In genomic region chr17:59791603-59792457, GRCh38 we compare ENCODE assay signal across 13 cellular contexts.
DNase-seq lines count a peak whose midpoint lies in the region; ATAC-seq, FAIRE-seq and TF ChIP-seq lines count a peak whose summit lies in the region.
"Had no signal": no experiment of that assay in that cellular context is flagged by ENCODE, and none has a peak within 500 bp of the region (broad histone marks: within the 10 kb centered on the region; RNA-seq: fewer than 3 reads in every experiment).

No MANE protein-coding gene starts in this region.

- peak overlapping the region; percentile 97 for H3K27ac Mint-ChIP-seq in activated T-cell treated with anti-CD3 and anti-CD28 coated beads, Interleukin-2, amount 50 U/mL, for 72 hours
- peak overlapping the region; percentile 68 to 77 for H3K27ac Mint-ChIP-seq in activated naive CD4-positive, alpha-beta T cell treated with anti-CD3 and anti-CD28 coated beads, Interleukin-2, amount 50 U/mL, for 72 hours

- H4K20me1 ChIP-seq in HepG2 (ENCODE audit: insufficient read depth, low read length) = no peaks in the 10 kb centered on the region
- H4K20me1 ChIP-seq: BLaER1 had no signal

- no peak overlapping the region for H3K9ac ChIP-seq in HepG2 (ENCODE audit: insufficient read depth, low read depth, low read length)
- H3K9ac ChIP-seq: BLaER1 had no signal

- H3K4me2 ChIP-seq in HepG2 (ENCODE audit: low read depth, low read length) = 0 out of 2 replicates have a peak overlapping the region, but pooled peaks have one; percentile 13
- H3K4me2 ChIP-seq: BLaER1 had no signal

- TF ChIP-seq CTCF in HepG2 (CRISPR knock-in tag; IDR thresholded peaks at IDR 0.05) (no peak), thoracic aorta (IDR thresholded peaks at IDR 0.05) (no peak)

- TF ChIP-seq RAD21 in HepG2 (CRISPR knock-in tag; IDR thresholded peaks at IDR 0.05) = no peak

- no peak for ATAC-seq in activated T-cell treated with anti-CD3 and anti-CD28 coated beads, Interleukin-2, amount 50 U/mL, for 72 hours (replicated peaks in 1 of 2)
- no peak for ATAC-seq in activated naive CD4-positive, alpha-beta T cell treated with anti-CD3 and anti-CD28 coated beads, Interleukin-2, amount 50 U/mL, for 72 hours
- ATAC-seq in HepG2 (no peak), thoracic aorta (ENCODE audit: insufficient number of reproducible peaks, low FRiP score, low read depth) (peak; percentile 46), HG03521 (IDR thresholded peaks at IDR 0.05; ENCODE audit: unreplicated experiment) (no peak)
- no peak for ATAC-seq in activated CD4-positive, CD25-positive, alpha-beta regulatory T cell treated with anti-CD3 and anti-CD28 coated beads, Interleukin-2, amount 50 U/mL, for 24 hours
- ATAC-seq: activated naive CD8-positive, alpha-beta T cell treated with anti-CD3 and anti-CD28 coated beads, Interleukin-2, amount 50 U/mL, for 24 hours; esophagus mucosa had no signal

- CTCF ChIA-PET in HepG2 (lab: Yijun Ruan, JAX; ENCODE audit: low intra/inter-chr PET ratio, low total read pairs) = no interaction called here

- BruUV-seq in HepG2 (replicated peaks; lab: Mats Ljungman, UMichigan) = no TSS peak

- H3K27me3 Mint-ChIP-seq in activated T-cell treated with anti-CD3 and anti-CD28 coated beads, Interleukin-2, amount 50 U/mL, for 72 hours (ENCODE audit: low read depth) = no peaks in the 10 kb centered on the region
- H3K27me3 Mint-ChIP-seq: activated naive CD8-positive, alpha-beta T cell treated with anti-CD3 and anti-CD28 coated beads, Interleukin-2, amount 50 U/mL, for 24 hours had no signal

- peaks cover 57% of the 10 kb centered on the region for H3K4me1 Mint-ChIP-seq in activated T-cell treated with anti-CD3 and anti-CD28 coated beads, Interleukin-2, amount 50 U/mL, for 72 hours (ENCODE audit: low read depth)

- H3K9me3 ChIP-seq in HepG2 (ENCODE audit: low read length) = no peaks in the 10 kb centered on the region
- H3K9me3 ChIP-seq in thoracic aorta = no peaks in the 10 kb centered on the region
- H3K9me3 ChIP-seq: BLaER1 had no signal

- peaks cover 8% of the 10 kb centered on the region for H3K79me2 ChIP-seq in HepG2 (ENCODE audit: insufficient read depth, low read length)

- TF ChIP-seq EP300 in HepG2 (IDR thresholded peaks at IDR 0.05; ENCODE audit: low read depth in 2 of 2, low read length in 2 of 2) (peak in 1 of 2 experiments; percentile 33; a peak in 2 of 4 replicates), HepG2 (CRISPR knock-in tag; IDR thresholded peaks at IDR 0.05; ENCODE audit: borderline replicate concordance) (no peak)

- in situ Hi-C loops in HepG2 (cut with HindIII; ENCODE audit: extremely low pct_ligation_motif_present, low pct_unique_long_range_greater_than_20kb) = loop anchor here (5.0 kb wide), 1 partner anchor 35 kb away; no protein-coding TSS in a partner anchor

- H3K4me3 ChIP-seq in HepG2 (replicated peaks in 1 of 3; ENCODE audit: insufficient read depth in 1 of 3, low read depth in 2 of 3, low read length in 3 of 3) (no peak overlapping the region), thoracic aorta (no peak overlapping the region)
- H3K4me3 ChIP-seq: BLaER1, lung had no signal

- peaks cover 5 to 19% of the 10 kb centered on the region in 2 donors for H3K36me3 Mint-ChIP-seq in activated T-cell treated with anti-CD3 and anti-CD28 coated beads, Interleukin-2, amount 50 U/mL, for 72 hours (ENCODE audit: insufficient read depth in 2 of 2)
- peaks cover 10 to 48% of the 10 kb centered on the region in 2 donors for H3K36me3 Mint-ChIP-seq in activated naive CD4-positive, alpha-beta T cell treated with anti-CD3 and anti-CD28 coated beads, Interleukin-2, amount 50 U/mL, for 72 hours

- no peak for TF ChIP-seq POLR2A in HepG2 (IDR thresholded peaks at IDR 0.05; ENCODE audit: insufficient read depth in 1 of 2, low read depth in 2 of 2, low read length in 2 of 2)

- 88% methylated on average over 7 of the region's 7 CpGs for WGBS in HepG2 (ENCODE audit: low lambda C conversion rate)

- POLR2A ChIA-PET in HepG2 (lab: Yijun Ruan, JAX) = interaction anchor here (1.0 to 9.8 kb wide), 4 partner anchors 37 to 55 kb away, joined by 3 to 501 read pairs (median 4); no protein-coding TSS in a partner anchor

- H3K4me1 ChIP-seq in HepG2 (ENCODE audit: insufficient read depth, low read length) (peaks cover 58% of the 10 kb centered on the region), thoracic aorta (ENCODE audit: control insufficient read depth in 1 of 2, low read depth in 2 of 2) (peaks cover 22 to 44% of the 10 kb centered on the region in 2 donors)

- no peak overlapping the region for H2AFZ ChIP-seq in HepG2 (ENCODE audit: low read length)

- H3K9me3 Mint-ChIP-seq in activated T-cell treated with anti-CD3 and anti-CD28 coated beads, Interleukin-2, amount 50 U/mL, for 72 hours = no peaks in the 10 kb centered on the region
- H3K9me3 Mint-ChIP-seq in activated naive CD4-positive, alpha-beta T cell treated with anti-CD3 and anti-CD28 coated beads, Interleukin-2, amount 50 U/mL, for 72 hours = peaks cover 0 to 5% of the 10 kb centered on the region in 2 donors
- H3K9me3 Mint-ChIP-seq: activated naive CD8-positive, alpha-beta T cell treated with anti-CD3 and anti-CD28 coated beads, Interleukin-2, amount 50 U/mL, for 24 hours had no signal

- H3K27ac ChIP-seq in HepG2 (ENCODE audit: extremely low read length, insufficient read depth, low read length) (peak overlapping the region; percentile 49), thoracic aorta (peak overlapping the region; percentile 71 to 74)
- H3K27ac ChIP-seq: BLaER1 had no signal

- DNase-seq in activated T-cell treated with anti-CD3 and anti-CD28 coated beads, Interleukin-2, amount 50 U/mL, for 72 hours = no peak
- DNase-seq in activated T-cell treated with anti-CD3 and anti-CD28 coated beads for 4 hours (no peak), HepG2 (ENCODE audit: low spot score) (peak; percentile 85), thoracic aorta (ENCODE audit: low spot score) (no peak), NCI-H2196 treated with DMSO at 0.1 percent for 48 hours (lab: John Stamatoyannopoulos, UW; ENCODE audit: unreplicated experiment) (no peak)
- DNase-seq in activated naive CD4-positive, alpha-beta T cell treated with anti-CD3 and anti-CD28 coated beads, Interleukin-2, amount 50 U/mL, for 72 hours (ENCODE audit: low spot score in 2 of 2) = no peak
- DNase-seq: activated naive CD8-positive, alpha-beta T cell treated with anti-CD3 and anti-CD28 coated beads, Interleukin-2, amount 50 U/mL, for 24 hours; NCI-H146 had no signal

- H3K27me3 ChIP-seq in HepG2 (ENCODE audit: control insufficient read depth in 1 of 2, insufficient read depth in 2 of 2, low read length in 2 of 2) (no peaks in the 10 kb centered on the region), thoracic aorta (replicated peaks; ENCODE audit: insufficient read depth) (no peaks in the 10 kb centered on the region)
- H3K27me3 ChIP-seq: BLaER1 had no signal

- intact Hi-C loops in HepG2 (cut with micrococcal nuclease; ENCODE audit: unreplicated experiment) = no loop called here

- H3K36me3 ChIP-seq in HepG2 (replicated peaks in 1 of 2; ENCODE audit: control insufficient read depth in 1 of 2, insufficient read depth in 2 of 2, low read length in 2 of 2) (peaks cover 0 to 8% of the 10 kb centered on the region in 2 experiments; a peak in 1 of 5 replicates), thoracic aorta (no peaks in the 10 kb centered on the region)

- no peak for FAIRE-seq in HepG2 (lab: Jason Lieb, UNC)

- no peak overlapping the region for H3K4me3 Mint-ChIP-seq in activated T-cell treated with anti-CD3 and anti-CD28 coated beads, Interleukin-2, amount 50 U/mL, for 72 hours
- H3K4me3 Mint-ChIP-seq: activated naive CD8-positive, alpha-beta T cell treated with anti-CD3 and anti-CD28 coated beads, Interleukin-2, amount 50 U/mL, for 24 hours had no signal

TF ChIP-seq in HepG2, 621 proteins besides CTCF, POLR2A, EP300 and RAD21 (continues in another document):
- peak; percentile 55; the same call in 1 of the 2 replicates for TF ChIP-seq FOXA3 (CRISPR knock-in tag; IDR thresholded peaks at IDR 0.05)
- 0 out of 2 replicates have a peak, but pooled peaks have one; percentile 29 for TF ChIP-seq GATAD2A (CRISPR knock-in tag; IDR thresholded peaks at IDR 0.05)
- TF ChIP-seq HMG20A (CRISPR knock-in tag; IDR thresholded peaks at IDR 0.05; ENCODE audit: borderline replicate concordance) = peak; percentile 27; the same call in 1 of the 2 replicates
- no peak for TF ChIP-seq ZNF792 (CRISPR knock-in tag; IDR thresholded peaks at IDR 0.05)
- peak; percentile 46 for TF ChIP-seq CREM (IDR thresholded peaks at IDR 0.05)
- no peak for TF ChIP-seq CREM (CRISPR knock-in tag; IDR thresholded peaks at IDR 0.05)
- TF ChIP-seq, protein P1, sequence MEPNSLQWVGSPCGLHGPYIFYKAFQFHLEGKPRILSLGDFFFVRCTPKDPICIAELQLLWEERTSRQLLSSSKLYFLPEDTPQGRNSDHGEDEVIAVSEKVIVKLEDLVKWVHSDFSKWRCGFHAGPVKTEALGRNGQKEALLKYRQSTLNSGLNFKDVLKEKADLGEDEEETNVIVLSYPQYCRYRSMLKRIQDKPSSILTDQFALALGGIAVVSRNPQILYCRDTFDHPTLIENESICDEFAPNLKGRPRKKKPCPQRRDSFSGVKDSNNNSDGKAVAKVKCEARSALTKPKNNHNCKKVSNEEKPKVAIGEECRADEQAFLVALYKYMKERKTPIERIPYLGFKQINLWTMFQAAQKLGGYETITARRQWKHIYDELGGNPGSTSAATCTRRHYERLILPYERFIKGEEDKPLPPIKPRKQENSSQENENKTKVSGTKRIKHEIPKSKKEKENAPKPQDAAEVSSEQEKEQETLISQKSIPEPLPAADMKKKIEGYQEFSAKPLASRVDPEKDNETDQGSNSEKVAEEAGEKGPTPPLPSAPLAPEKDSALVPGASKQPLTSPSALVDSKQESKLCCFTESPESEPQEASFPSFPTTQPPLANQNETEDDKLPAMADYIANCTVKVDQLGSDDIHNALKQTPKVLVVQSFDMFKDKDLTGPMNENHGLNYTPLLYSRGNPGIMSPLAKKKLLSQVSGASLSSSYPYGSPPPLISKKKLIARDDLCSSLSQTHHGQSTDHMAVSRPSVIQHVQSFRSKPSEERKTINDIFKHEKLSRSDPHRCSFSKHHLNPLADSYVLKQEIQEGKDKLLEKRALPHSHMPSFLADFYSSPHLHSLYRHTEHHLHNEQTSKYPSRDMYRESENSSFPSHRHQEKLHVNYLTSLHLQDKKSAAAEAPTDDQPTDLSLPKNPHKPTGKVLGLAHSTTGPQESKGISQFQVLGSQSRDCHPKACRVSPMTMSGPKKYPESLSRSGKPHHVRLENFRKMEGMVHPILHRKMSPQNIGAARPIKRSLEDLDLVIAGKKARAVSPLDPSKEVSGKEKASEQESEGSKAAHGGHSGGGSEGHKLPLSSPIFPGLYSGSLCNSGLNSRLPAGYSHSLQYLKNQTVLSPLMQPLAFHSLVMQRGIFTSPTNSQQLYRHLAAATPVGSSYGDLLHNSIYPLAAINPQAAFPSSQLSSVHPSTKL (CRISPR knock-in tag; IDR thresholded peaks at IDR 0.05) = peak; percentile 45; the same call in 1 of the 2 replicates
- peak; percentile 45; the same call in 1 of the 2 replicates for TF ChIP-seq NCOA2 (CRISPR knock-in tag; IDR thresholded peaks at IDR 0.05)
- TF ChIP-seq, protein P2, sequence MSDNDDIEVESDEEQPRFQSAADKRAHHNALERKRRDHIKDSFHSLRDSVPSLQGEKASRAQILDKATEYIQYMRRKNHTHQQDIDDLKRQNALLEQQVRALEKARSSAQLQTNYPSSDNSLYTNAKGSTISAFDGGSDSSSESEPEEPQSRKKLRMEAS (IDR thresholded peaks at IDR 0.05) = no peak
